In the genomic region with DNA sequence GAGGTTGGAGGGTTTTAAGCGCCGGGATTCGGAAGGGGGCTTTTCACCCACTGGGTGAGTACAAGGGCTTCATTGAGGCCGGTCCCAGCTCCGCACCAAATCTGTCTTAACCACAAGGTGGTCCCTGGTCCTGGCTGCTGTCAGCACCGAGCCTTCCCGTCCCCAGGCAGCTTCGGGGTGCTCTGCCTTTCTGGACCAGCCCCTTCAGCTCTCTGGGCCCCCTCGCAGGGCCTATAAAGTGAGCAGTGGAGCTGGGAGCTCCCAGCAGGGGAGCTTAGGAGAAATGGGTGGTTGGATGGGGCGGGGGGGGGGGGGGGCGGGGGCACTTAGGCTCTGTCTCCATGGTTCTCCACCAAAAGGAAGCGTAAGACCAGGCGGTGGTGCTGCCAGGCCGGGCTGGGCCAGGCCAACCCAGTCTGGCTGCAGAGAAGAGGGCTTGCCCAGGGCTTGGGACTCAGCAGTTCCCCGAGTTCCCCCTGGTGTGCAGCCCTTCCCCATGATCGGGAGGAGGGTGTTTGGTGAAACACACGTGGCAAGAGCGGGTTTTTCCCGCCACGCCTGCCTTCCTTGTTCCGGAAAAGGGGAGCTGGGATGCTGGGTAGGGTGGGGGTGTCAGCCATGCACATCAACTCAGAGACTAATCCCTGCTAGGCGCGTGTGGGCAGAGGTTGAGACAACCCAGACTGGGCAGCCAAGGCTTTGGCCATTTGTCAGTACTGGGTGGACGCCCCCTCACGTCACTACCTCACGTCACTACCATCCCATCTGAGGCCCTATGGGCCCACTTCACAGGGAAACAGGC, we compare ENCODE assay signal across 8 cellular contexts. TPM values are rescaled to one million over a fixed set of nuclear protein-coding genes. Genes with fewer than 3 reads are reported as not detected.
A peak's percentile ranks its signal among the peaks of the same experiment; 100 is the strongest.
DNase-seq lines count a peak whose midpoint lies in the region; ATAC-seq and TF ChIP-seq lines count a peak whose summit lies in the region.

No MANE protein-coding gene starts in this region.

- WGBS in sigmoid colon, 2 donors = 27 to 36% methylated on average over 25 to 26 of the region's 26 CpGs

- DNase-seq in EL = peak; percentile 41
- DNase-seq in WERI-Rb-1 = no peak
- peak; percentile 71 for DNase-seq in Right ventricle myocardium inferior (ENCODE audit: missing footprints)
- peak; percentile 77 for DNase-seq in sigmoid colon
- no peak for DNase-seq in NCI-H526 (lab: John Stamatoyannopoulos, UW)
- DNase-seq in NCI-H510A (lab: John Stamatoyannopoulos, UW) = no peak

- no peak for TF ChIP-seq EP300 in sigmoid colon (IDR thresholded peaks at IDR 0.05)

- H3K27me3 ChIP-seq in WERI-Rb-1 (ENCODE audit: insufficient read depth, low read depth, severe bottlenecking) (no peaks in the 10 kb centered on the region), sigmoid colon (peaks cover 0 to 31% (median 15%) of the 10 kb centered on the region in 3 donors)

- TF ChIP-seq POLR2A in sigmoid colon (IDR thresholded peaks at IDR 0.05) = no peak

- H3K4me1 ChIP-seq in sigmoid colon = peaks cover 0 to 28% (median 23%) of the 10 kb centered on the region in 4 donors

- no peak for TF ChIP-seq CTCF in WERI-Rb-1 (IDR thresholded peaks at IDR 0.05; ENCODE audit: low read depth, low read length)
- TF ChIP-seq CTCF in sigmoid colon (IDR thresholded peaks at IDR 0.05) = no peak

- ATAC-seq in Right ventricle myocardium inferior = peak; percentile 58
- no peak for ATAC-seq in HG02852 (IDR thresholded peaks at IDR 0.05; ENCODE audit: unreplicated experiment)
- no peak for ATAC-seq in GM18511 (IDR thresholded peaks at IDR 0.05; ENCODE audit: unreplicated experiment)

- H3K27ac ChIP-seq in WERI-Rb-1 (no peak overlapping the region; the same call in 1 of the 2 replicates), sigmoid colon (peak overlapping the region in 3 of 4 donors; percentile 39 to 77 (median 65))

- H3K4me3 ChIP-seq in WERI-Rb-1 (ENCODE audit: low read depth, low read length) = peak overlapping the region; percentile 39
- H3K4me3 ChIP-seq in sigmoid colon = peak overlapping the region; percentile 16 to 49 (median 42)

- H3K36me3 ChIP-seq in WERI-Rb-1 (no peaks in the 10 kb centered on the region), sigmoid colon (no peaks in the 10 kb centered on the region)

- intact Hi-C loops in Right ventricle myocardium inferior (cut with DNase I) = no loop called here
- intact Hi-C loops in sigmoid colon (cut with DNase I) = no loop called here

- H3K9me3 ChIP-seq in WERI-Rb-1 (ENCODE audit: severe bottlenecking) = no peaks in the 10 kb centered on the region
- H3K9me3 ChIP-seq in sigmoid colon = no peaks in the 10 kb centered on the region

RNA-seq across cellular contexts. Expression of a gene that starts 32.7 kb away (rescaled TPM):
- 0.54 TPM for total RNA-seq in Right ventricle myocardium inferior
- total RNA-seq in sigmoid colon = 1 to 10 TPM in 2 of 4 donors, under 1 TPM in 1, not detected in 1; 0.49 to 4.7 (median 2.9) TPM
- 1 to 10 TPM in 2 of 3 donors, under 1 TPM in 1; 0.46 to 4.2 (median 1.1) TPM for polyA plus RNA-seq in sigmoid colon

RNA-seq across cellular contexts. Expression of a gene that starts 54.7 kb away (rescaled TPM):
- 4.8 TPM for total RNA-seq in Right ventricle myocardium inferior
- 1 to 10 TPM; 2.7 to 6.8 (median 3.7) TPM for total RNA-seq in sigmoid colon
- 10 to 100 TPM in 1 of 3 donors, 1 to 10 TPM in 1, under 1 TPM in 1; 0.92 to 10.2 (median 7.0) TPM for polyA plus RNA-seq in sigmoid colon

RNA-seq across cellular contexts. Expression of a gene that starts 56.2 kb away (rescaled TPM):
- 9.3 TPM for total RNA-seq in Right ventricle myocardium inferior
- 10 to 100 TPM in 2 of 4 donors, 1 to 10 TPM in 2; 8.9 to 10.3 (median 9.8) TPM for total RNA-seq in sigmoid colon
- 10 to 100 TPM in 1 of 3 donors, 1 to 10 TPM in 2; 8.4 to 20.8 (median 9.7) TPM for polyA plus RNA-seq in sigmoid colon

Comparison
In these comparisons a context has a peak if more than half of its experiments do, and no peak if none do; other contexts are left out.
1. DNase-seq: peak in EL (single experiment), Right ventricle myocardium inferior (single experiment) and sigmoid colon (single experiment); none in WERI-Rb-1 (single experiment), NCI-H526 (0 of 2) and NCI-H510A (single experiment).